19 cellular contexts compared by ENCODE assay signal in the genomic region with DNA sequence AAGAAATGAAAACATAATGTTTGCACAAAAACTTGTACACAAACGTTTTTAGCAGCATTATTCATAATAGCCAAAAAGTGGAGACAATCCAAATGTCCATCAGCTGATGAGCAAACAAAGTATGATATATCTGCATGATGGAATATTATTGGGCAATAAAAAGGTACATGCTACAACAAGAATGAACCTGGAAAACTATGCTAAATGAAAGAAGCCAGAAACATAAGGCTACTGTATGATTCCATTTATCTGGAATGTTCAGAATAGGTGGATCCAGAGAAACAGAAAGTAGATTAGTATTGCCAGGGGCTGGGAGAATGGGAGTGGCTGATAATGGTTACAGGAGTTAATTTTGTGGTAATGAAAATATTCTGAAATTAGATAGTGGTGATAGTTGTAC. TPM values are rescaled to one million over a fixed set of nuclear protein-coding genes. Genes with fewer than 3 reads are reported as not detected.
DNase-seq lines count a peak whose midpoint lies in the region; ATAC-seq, FAIRE-seq and TF ChIP-seq lines count a peak whose summit lies in the region.
"Had no signal": no experiment of that assay in that cellular context is flagged by ENCODE, and none has a peak within 500 bp of the region (broad histone marks: within the 10 kb centered on the region; RNA-seq: fewer than 3 reads in every experiment).

No MANE protein-coding gene starts in this region.

- no peak overlapping the region for H3K4me3 ChIP-seq in K562
- H3K4me3 ChIP-seq in spleen, result no peak overlapping the region
- H3K4me3 ChIP-seq: GM12878, GM23248, PC-9, SJSA1 had no signal

- WGBS in K562 (ENCODE audit: insufficient coverage, low coverage, missing lambda C conversion rate), result 4% methylated on average over 1 of the region's 1 CpG
- 56 to 81% (median 73%) methylated on average over 1 of the region's 1 CpG for WGBS in spleen, 5 donors

- H3K27ac ChIP-seq in K562 (ENCODE audit: extremely low read depth, low read depth, low read length) (no peak overlapping the region), foreskin keratinocyte (peak overlapping the region; percentile 10), spleen (no peak overlapping the region)
- H3K27ac ChIP-seq: GM23248, PC-9, SJSA1 had no signal

- ATAC-seq in K562, result no peak
- peak; percentile 96 for ATAC-seq in foreskin keratinocyte
- ATAC-seq in GM18870 (IDR thresholded peaks at IDR 0.05; ENCODE audit: unreplicated experiment), result no peak
- ATAC-seq: GM12878, HepG2 had no signal

- no peak for DNase-seq in D721Med (ENCODE audit: insufficient read length, low spot score)
- peak; percentile 65 for DNase-seq in NCI-H226
- DNase-seq in K562 (ENCODE audit: extremely low read depth in 1 of 4, low spot score in 3 of 4), result no peak
- peak; percentile 91 to 96 for DNase-seq in foreskin keratinocyte
- DNase-seq in spleen, result no peak
- no peak for DNase-seq in inferior parietal cortex (ENCODE audit: extremely low spot score)
- DNase-seq: DND-41, GDM1, GM23248, KG1, NCI-H1417 treated with DMSO at 0.1 percent for 48 hours, NCI-H187 treated with DMSO at 0.1 percent for 48 hours, NCI-H345, NCI-H524 treated with DMSO at 0.1 percent for 48 hours, PC-9 had no signal

- H3K36me3 ChIP-seq in K562 (ENCODE audit: control insufficient read depth, insufficient read depth, low read length) (peaks cover 75% of the 10 kb centered on the region), spleen (peaks cover 4 to 89% (median 50%) of the 10 kb centered on the region in 6 donors)

- in situ Hi-C loops in K562 (cut with MboI), result no loop called here

- no peak overlapping the region for H2AFZ ChIP-seq in K562 (ENCODE audit: low read depth, low read length)
- H2AFZ ChIP-seq: GM23248, PC-9 had no signal

- no peaks in the 10 kb centered on the region for H4K20me1 ChIP-seq in K562 (replicated peaks; ENCODE audit: control insufficient read depth, insufficient read depth, low read length)

- intact Hi-C loops in K562 (cut with micrococcal nuclease), result no loop called here
- intact Hi-C loops in spleen (cut with DNase I; ENCODE audit: low total_unique reads), result no loop called here

- H3K9me3 ChIP-seq in K562 (replicated peaks; ENCODE audit: control insufficient read depth, insufficient read depth, low read depth, low read length) (no peaks in the 10 kb centered on the region), spleen (no peaks in the 10 kb centered on the region)
- H3K9me3 ChIP-seq: SJSA1 had no signal

- no TSS peak for BruUV-seq in K562 (replicated peaks; lab: Mats Ljungman, UMichigan)

- POLR2A ChIA-PET in K562 (lab: Yijun Ruan, JAX), result no interaction called here

- TF ChIP-seq RAD21 in K562 (CRISPR knock-in tag; conservative IDR thresholded peaks at IDR 0.05 in 1 of 2, IDR thresholded peaks at IDR 0.05 in 1 of 2), result no peak

- no peak overlapping the region for H3K4me2 ChIP-seq in K562 (ENCODE audit: insufficient read depth, low read length)
- H3K4me2 ChIP-seq: PC-9 had no signal

- no peak for TF ChIP-seq POLR2A in K562 (conservative IDR thresholded peaks at IDR 0.05)
- no peak for TF ChIP-seq POLR2A in spleen (IDR thresholded peaks at IDR 0.05)

- CTCF ChIA-PET in K562 (lab: Yijun Ruan, JAX; ENCODE audit: low intra/inter-chr PET ratio), result no interaction called here

- H3K27me3 ChIP-seq in K562 (ENCODE audit: control insufficient read depth in 2 of 2, insufficient read depth in 2 of 2, low read length in 2 of 2) (no peaks in the 10 kb centered on the region), foreskin keratinocyte (no peaks in the 10 kb centered on the region), spleen (replicated peaks in 1 of 7) (no peaks in the 10 kb centered on the region)
- H3K27me3 ChIP-seq: SJSA1 had no signal

- no peaks in the 10 kb centered on the region for H3K9me1 ChIP-seq in K562 (ENCODE audit: control insufficient read depth, insufficient read depth, low read length)

- TF ChIP-seq CTCF in D721Med (IDR thresholded peaks at IDR 0.05; ENCODE audit: insufficient read depth, missing control alignments) (no peak), K562 (IDR thresholded peaks at IDR 0.05 in 2 of 3, conservative IDR thresholded peaks at IDR 0.05 in 1 of 3; ENCODE audit: insufficient read depth in 2 of 3, low read depth in 1 of 3, low read length in 3 of 3) (no peak), foreskin keratinocyte (conservative IDR thresholded peaks at IDR 0.05) (no peak), spleen (IDR thresholded peaks at IDR 0.05 in 8 of 11, conservative IDR thresholded peaks at IDR 0.05 in 3 of 11) (no peak)

- H3K79me2 ChIP-seq in K562 (ENCODE audit: control insufficient read depth, insufficient read depth, low read length), result peaks cover 18% of the 10 kb centered on the region

- TF ChIP-seq EP300 in K562 (IDR thresholded peaks at IDR 0.05; ENCODE audit: low read length), result no peak

- FAIRE-seq in D721Med (lab: Jason Lieb, UNC) (peak; percentile 75), K562 (lab: Jason Lieb, UNC) (no peak)
- FAIRE-seq: GM12878, HepG2 had no signal

- H3K9ac ChIP-seq in K562 (ENCODE audit: insufficient read depth in 1 of 2, low read depth in 2 of 2, low read length in 2 of 2), result no peak overlapping the region
- H3K9ac ChIP-seq: GM23248 had no signal

- H3K4me1 ChIP-seq in K562 (replicated peaks in 1 of 2; ENCODE audit: control insufficient read depth in 2 of 2, insufficient read depth in 2 of 2, low read length in 2 of 2), result no peaks in the 10 kb centered on the region
- peaks cover 16% of the 10 kb centered on the region for H3K4me1 ChIP-seq in foreskin keratinocyte
- peaks cover 0 to under 1% (median 0%) of the 10 kb centered on the region in 6 donors for H3K4me1 ChIP-seq in spleen

TF ChIP-seq in K562, 482 proteins besides CTCF, POLR2A, EP300 and RAD21 (continues in another document):
- TF ChIP-seq, protein P1, sequence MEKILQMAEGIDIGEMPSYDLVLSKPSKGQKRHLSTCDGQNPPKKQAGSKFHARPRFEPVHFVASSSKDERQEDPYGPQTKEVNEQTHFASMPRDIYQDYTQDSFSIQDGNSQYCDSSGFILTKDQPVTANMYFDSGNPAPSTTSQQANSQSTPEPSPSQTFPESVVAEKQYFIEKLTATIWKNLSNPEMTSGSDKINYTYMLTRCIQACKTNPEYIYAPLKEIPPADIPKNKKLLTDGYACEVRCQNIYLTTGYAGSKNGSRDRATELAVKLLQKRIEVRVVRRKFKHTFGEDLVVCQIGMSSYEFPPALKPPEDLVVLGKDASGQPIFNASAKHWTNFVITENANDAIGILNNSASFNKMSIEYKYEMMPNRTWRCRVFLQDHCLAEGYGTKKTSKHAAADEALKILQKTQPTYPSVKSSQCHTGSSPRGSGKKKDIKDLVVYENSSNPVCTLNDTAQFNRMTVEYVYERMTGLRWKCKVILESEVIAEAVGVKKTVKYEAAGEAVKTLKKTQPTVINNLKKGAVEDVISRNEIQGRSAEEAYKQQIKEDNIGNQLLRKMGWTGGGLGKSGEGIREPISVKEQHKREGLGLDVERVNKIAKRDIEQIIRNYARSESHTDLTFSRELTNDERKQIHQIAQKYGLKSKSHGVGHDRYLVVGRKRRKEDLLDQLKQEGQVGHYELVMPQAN (IDR thresholded peaks at IDR 0.05; ENCODE audit: borderline replicate concordance), result no peak
- TF ChIP-seq HNRNPLL (IDR thresholded peaks at IDR 0.05; ENCODE audit: low read depth, low read length, poor library complexity, severe bottlenecking), result no peak

RNA-seq across cellular contexts. Expression of a gene that starts 19.0 kb away (rescaled TPM):
- total RNA-seq in K562 (2011; cell fraction: chromatin; rRNA removed; ENCODE audit: low replicate concordance), result 44.8 and 124 TPM in 2 replicates
- total RNA-seq in K562 (2011; cell fraction: nucleolus; rRNA removed), result 21.3 and 25.9 TPM in 2 replicates
- 42.8 and 45.4 TPM in 2 replicates for total RNA-seq in K562 (2011; cell fraction: nucleoplasm; rRNA removed)
- 22.0 and 25.3 TPM in 2 replicates for total RNA-seq in K562 (2014; rRNA removed)
- 34.8 and 38.0 TPM in 2 replicates for total RNA-seq in K562 (2014; rRNA removed; fragmentation: Illumina TruSeq; extraction: Trizol)
- total RNA-seq in K562 (2015; rRNA removed; fragmentation: Illumina TruSeq; extraction: Trizol), result 26.3 and 29.9 TPM in 2 replicates
- 27.1 and 27.8 TPM in 2 replicates for total RNA-seq in K562 (2021)
- polyA plus RNA-seq in K562 (2011; rRNA removed), result 17.0 and 27.4 TPM in 2 replicates
- polyA plus RNA-seq in K562 (2011; cell fraction: cytosol; rRNA removed), result 7.5 and 8.0 TPM in 2 replicates
- 11.4 and 11.8 TPM in 2 replicates for polyA plus RNA-seq in K562 (2011; cell fraction: nucleus; rRNA removed)
- polyA plus RNA-seq in K562 (2012), result 12.4 and 13.4 TPM in 2 replicates
- 19.6 and 20.5 TPM in 2 replicates for polyA plus RNA-seq in K562 (2014; fragmentation: Illumina TruSeq; extraction: Trizol)
- 1 to 10 TPM; 4.1 to 5.8 TPM for polyA plus RNA-seq in K562 (2014; fragmentation: Nextera tagmentation; extraction: Ambion mirVana)
- polyA plus RNA-seq in K562 (2014; rRNA removed), result 17.6 and 19.2 TPM in 2 replicates
- 46.2 and 46.6 TPM in 2 replicates for polyA minus RNA-seq in K562 (2011; rRNA and poly(A)+ RNA removed)
- polyA minus RNA-seq in K562 (2011; cell fraction: cytosol; rRNA and poly(A)+ RNA removed), result 10.0 and 15.1 TPM in 2 replicates
- polyA minus RNA-seq in K562 (2011; cell fraction: nucleus; rRNA and poly(A)+ RNA removed), result 19.7 and 24.2 TPM in 2 replicates
- total RNA-seq in foreskin keratinocyte, result 29.4 and 30.9 TPM in 2 replicates
- 8.2 and 8.4 TPM in 2 replicates for polyA plus RNA-seq in foreskin keratinocyte
- total RNA-seq in spleen, result 10 to 100 TPM; 22.7 to 34.5 (median 27.5) TPM
- 1 to 10 TPM; 7.3 to 9.0 (median 7.7) TPM for polyA plus RNA-seq in spleen

RNA-seq across cellular contexts. Expression of a gene that starts 50.1 kb away (rescaled TPM):
- 73.6 and 117 TPM in 2 replicates for total RNA-seq in K562 (2011; cell fraction: chromatin; rRNA removed; ENCODE audit: low replicate concordance)
- 48.4 and 49.3 TPM in 2 replicates for total RNA-seq in K562 (2011; cell fraction: nucleolus; rRNA removed)
- total RNA-seq in K562 (2011; cell fraction: nucleoplasm; rRNA removed), result 95.9 and 98.1 TPM in 2 replicates
- total RNA-seq in K562 (2014; rRNA removed), result 26.5 and 38.1 TPM in 2 replicates
- 44.0 and 47.2 TPM in 2 replicates for total RNA-seq in K562 (2014; rRNA removed; fragmentation: Illumina TruSeq; extraction: Trizol)
- 37.6 and 38.8 TPM in 2 replicates for total RNA-seq in K562 (2015; rRNA removed; fragmentation: Illumina TruSeq; extraction: Trizol)
- 37.2 and 39.3 TPM in 2 replicates for total RNA-seq in K562 (2021)
- polyA plus RNA-seq in K562 (2011; rRNA removed), result 57.4 and 95.0 TPM in 2 replicates
- polyA plus RNA-seq in K562 (2011; cell fraction: cytosol; rRNA removed), result 31.6 and 94.3 TPM in 2 replicates
- 11.6 and 17.6 TPM in 2 replicates for polyA plus RNA-seq in K562 (2011; cell fraction: nucleus; rRNA removed)
- polyA plus RNA-seq in K562 (2012), result 29.1 and 38.0 TPM in 2 replicates
- polyA plus RNA-seq in K562 (2014; fragmentation: Illumina TruSeq; extraction: Trizol), result 56.2 and 70.1 TPM in 2 replicates
- polyA plus RNA-seq in K562 (2014; fragmentation: Nextera tagmentation; extraction: Ambion mirVana), result 10 to 100 TPM; 12.3 to 20.4 TPM
- polyA plus RNA-seq in K562 (2014; rRNA removed), result 40.2 and 52.1 TPM in 2 replicates
- polyA minus RNA-seq in K562 (2011; rRNA and poly(A)+ RNA removed), result 34.0 and 34.5 TPM in 2 replicates
- 12.3 and 15.7 TPM in 2 replicates for polyA minus RNA-seq in K562 (2011; cell fraction: cytosol; rRNA and poly(A)+ RNA removed)
- polyA minus RNA-seq in K562 (2011; cell fraction: nucleus; rRNA and poly(A)+ RNA removed), result 7.4 and 13.0 TPM in 2 replicates
- total RNA-seq in foreskin keratinocyte, result 107 and 122 TPM in 2 replicates
- 111 and 114 TPM in 2 replicates for polyA plus RNA-seq in foreskin keratinocyte
- total RNA-seq in spleen, result 100 to 1,000 TPM in 1 of 7 donors, 10 to 100 TPM in 6; 48.8 to 102 (median 63.2) TPM
- 10 to 100 TPM; 29.2 to 35.4 (median 33.9) TPM for polyA plus RNA-seq in spleen

Comparison
In these comparisons a context has a peak if more than half of its experiments do, and no peak if none do; other contexts are left out.
1. DNase-seq: peak in NCI-H226 (single experiment) and foreskin keratinocyte (2 of 2); none in D721Med (single experiment), K562 (0 of 4), spleen (single experiment) and inferior parietal cortex (single experiment).